ENCODE assay signal across 8 cellular contexts in the genomic region with DNA sequence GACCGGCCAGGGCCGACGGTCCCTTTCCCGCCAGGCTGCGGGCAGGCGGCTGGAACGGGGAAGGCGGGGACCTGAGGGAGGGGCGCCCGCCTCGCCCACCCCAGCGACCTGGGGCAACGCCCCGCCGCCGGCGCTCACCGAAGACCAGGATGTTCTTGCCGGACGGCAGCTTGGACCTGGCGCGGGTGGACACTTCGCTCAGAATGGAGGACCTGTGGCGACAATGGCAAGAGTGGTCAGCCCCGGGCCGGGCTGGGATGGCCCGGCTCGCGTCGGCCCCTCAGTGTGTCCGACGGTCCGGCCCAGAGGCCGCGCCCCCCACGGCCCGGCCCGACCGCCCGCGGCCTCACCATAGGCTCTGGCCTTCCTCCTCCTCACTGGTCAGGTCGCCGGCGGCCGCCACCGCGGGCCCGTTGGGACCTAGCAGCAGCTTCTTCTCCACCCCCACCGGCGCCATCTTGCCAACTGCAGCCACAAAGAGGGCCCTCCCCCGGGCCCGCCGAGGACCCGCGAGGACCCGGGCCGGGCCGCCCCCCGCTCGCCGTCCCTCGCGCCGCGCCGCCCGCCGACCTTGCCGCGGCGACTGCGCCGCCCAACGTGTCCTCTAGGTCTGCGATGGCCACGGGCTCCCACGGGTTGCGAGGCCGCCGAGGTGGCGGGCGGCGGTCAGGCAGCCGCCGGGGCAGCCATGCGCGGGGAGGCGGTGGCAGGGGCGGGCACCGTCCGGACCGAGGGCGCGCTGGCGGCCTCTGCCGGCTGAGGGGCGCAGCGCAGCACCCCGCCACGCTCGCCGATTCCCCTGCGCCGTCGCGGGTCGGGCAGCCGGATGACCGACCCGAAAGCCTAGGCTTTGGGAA. TPM values are rescaled to one million over a fixed set of nuclear protein-coding genes. Genes with fewer than 3 reads are reported as not detected.
DNase-seq lines count a peak whose midpoint lies in the region; ATAC-seq and TF ChIP-seq lines count a peak whose summit lies in the region.

A gene (minus strand): TSS at position 475 of the 857 bp plus-strand sequence. CDS start 18 bp downstream, at position 457.

- no peaks in the 10 kb centered on the region for H3K9me3 Mint-ChIP-seq in type B pancreatic cell

- DNase-seq in H7, result peak; percentile 98
- peak; percentile 66 for DNase-seq in MG63
- peak; percentile 59 to 77 (median 75) for DNase-seq in T-helper 1 cell
- peak; percentile 86 to 91 (median 87) for DNase-seq in heart left ventricle
- DNase-seq in posterior cingulate gyrus, result peak; percentile 63 to 97 (median 78)
- peak; percentile 91 for DNase-seq in type B pancreatic cell (ENCODE audit: extremely low spot score, unreplicated experiment)

- H3K4me3 ChIP-seq in GM08714 (ENCODE audit: low read length) (peak within 1 kb of the TSS; percentile 91), H7 (ENCODE audit: insufficient read depth, low read depth, low read length) (peak within 1 kb of the TSS; percentile 98), MG63 (peak within 1 kb of the TSS; percentile 79), heart left ventricle (peak within 1 kb of the TSS; percentile 63 to 100 (median 96))

- TF ChIP-seq POLR2A in heart left ventricle (IDR thresholded peaks at IDR 0.05), result peak in 1 of 2 donors; percentile 38

- TF ChIP-seq CTCF in heart left ventricle (IDR thresholded peaks at IDR 0.05) (peak; percentile 63 to 98 (median 88)), type B pancreatic cell (conservative IDR thresholded peaks at IDR 0.05) (peak; percentile 90)

- 0% methylated on average over 68 to 110 of the region's 110 CpGs for WGBS in adipose tissue, 3 donors
- WGBS in heart left ventricle, 4 donors, result 0 to 1% (median 0%) methylated on average over 1 to 110 of the region's 110 CpGs

- peaks cover 25% of the 10 kb centered on the region for H3K27me3 Mint-ChIP-seq in type B pancreatic cell

- H3K4me1 Mint-ChIP-seq in type B pancreatic cell (ENCODE audit: unreplicated experiment), result peaks cover 20% of the 10 kb centered on the region

- H3K27me3 ChIP-seq in H7 (ENCODE audit: control insufficient read depth, insufficient read depth, low read length) (peaks cover 2% of the 10 kb centered on the region; the same call in 1 of the 2 replicates), MG63 (no peaks in the 10 kb centered on the region), heart left ventricle (no peaks in the 10 kb centered on the region)

- peak; percentile 79 to 95 (median 92) for ATAC-seq in heart left ventricle

- peak within 1 kb of the TSS; percentile 93 for H3K4me3 Mint-ChIP-seq in type B pancreatic cell

- H3K27ac ChIP-seq in adipose tissue (ENCODE audit: low read depth, low read length) (peak within 1 kb of the TSS; percentile 98), heart left ventricle (peak within 1 kb of the TSS; percentile 88 to 100 (median 95))

- intact Hi-C loops in heart left ventricle (cut with DNase I) (loop anchor here in 5 of 10 donors (1.0 to 10.0 kb wide), 7 partner anchors 10 to 347 kb away; a partner anchor contains a TSS), posterior cingulate gyrus (cut with DNase I) (loop anchor here (1.0 to 10.0 kb wide), 2 partner anchors 23 to 113 kb away; no protein-coding TSS in a partner anchor)

- H3K9me3 ChIP-seq in MG63 (no peaks in the 10 kb centered on the region), heart left ventricle (no peaks in the 10 kb centered on the region)

- peak within 1 kb of the TSS; percentile 87 for H3K27ac Mint-ChIP-seq in type B pancreatic cell

- peaks cover 0 to 56% (median 22%) of the 10 kb centered on the region in 12 donors for H3K4me1 ChIP-seq in heart left ventricle

- H3K36me3 Mint-ChIP-seq in type B pancreatic cell, result peaks cover 9% of the 10 kb centered on the region

- H3K36me3 ChIP-seq in H7 (replicated peaks; ENCODE audit: control insufficient read depth, insufficient read depth, low read length) (peaks cover 19% of the 10 kb centered on the region), MG63 (peaks cover 12% of the 10 kb centered on the region), heart left ventricle (peaks cover 0 to 37% (median 29%) of the 10 kb centered on the region in 9 donors)

RNA-seq across cellular contexts. Expression of the gene that starts here (rescaled TPM):
- 52.9 and 65.0 TPM in 2 replicates for total RNA-seq in H7 (2014; rRNA removed; shearing (Covaris generic))
- 23.2 and 27.2 TPM in 2 replicates for total RNA-seq in MG63 (2014; rRNA removed; shearing (Covaris generic); ENCODE audit: low replicate concordance)
- polyA plus RNA-seq in adipose tissue, result 100 to 1,000 TPM in 1 of 3 donors, 10 to 100 TPM in 2; 32.8 to 106 (median 57.0) TPM
- total RNA-seq in heart left ventricle, result 100 to 1,000 TPM in 3 of 9 donors, 10 to 100 TPM in 6; 58.3 to 117 (median 88.6) TPM
- polyA plus RNA-seq in heart left ventricle, result 10 to 100 TPM; 38.3 to 53.2 TPM
- total RNA-seq in type B pancreatic cell (ENCODE audit: low replicate concordance), result 113 and 135 TPM in 2 replicates

Comparison
In these comparisons a context has a peak if more than half of its experiments do, and no peak if none do; other contexts are left out.
1. Peak in every context shown above with its lines: DNase-seq, ATAC-seq, H3K4me3 ChIP-seq and H3K27ac ChIP-seq.